In genomic region chr20:18224968-18225568, GRCh38 we compare ENCODE assay signal across 8 cellular contexts.
DNase-seq lines count a peak whose midpoint lies in the region; ATAC-seq and TF ChIP-seq lines count a peak whose summit lies in the region.

No MANE protein-coding gene starts in this region.

- no peak overlapping the region for H4K8ac ChIP-seq in neuronal stem cell (ENCODE audit: low read depth, low read length)

- TF ChIP-seq EP300 in esophagus muscularis mucosa (IDR thresholded peaks at IDR 0.05), result no peak

- no peak for TF ChIP-seq POLR2A in esophagus muscularis mucosa (IDR thresholded peaks at IDR 0.05; ENCODE audit: low read depth)

- intact Hi-C loops in esophagus muscularis mucosa (cut with DNase I), result no loop called here

- H2AFZ ChIP-seq in neuronal stem cell (ENCODE audit: low read length), result no peak overlapping the region

- peak overlapping the region in 3 of 4 donors; percentile 39 to 48 (median 39) for H3K27ac ChIP-seq in esophagus muscularis mucosa (replicated peaks in 1 of 4)
- H3K27ac ChIP-seq in neuronal stem cell (replicated peaks; ENCODE audit: low read length), result peak overlapping the region; percentile 70

- H3K79me1 ChIP-seq in neuronal stem cell (ENCODE audit: low read depth, low read length), result no peaks in the 10 kb centered on the region

- H3K4me1 ChIP-seq in esophagus muscularis mucosa (peaks cover 10 to 21% (median 18%) of the 10 kb centered on the region in 4 donors), neuronal stem cell (ENCODE audit: control insufficient read depth in 2 of 2, insufficient read depth in 1 of 2, low read depth in 1 of 2, low read length in 2 of 2) (peaks cover 14 to 22% of the 10 kb centered on the region in 2 donors)

- no peak overlapping the region for H3K4me2 ChIP-seq in neuronal stem cell (ENCODE audit: insufficient read depth, low read length, poor library complexity, severe bottlenecking)

- no peak overlapping the region for H4K91ac ChIP-seq in neuronal stem cell (ENCODE audit: low read depth, low read length, poor library complexity)

- no peak for TF ChIP-seq CTCF in esophagus muscularis mucosa (IDR thresholded peaks at IDR 0.05)

- H3K9me3 ChIP-seq in esophagus muscularis mucosa (no peaks in the 10 kb centered on the region), neuronal stem cell (replicated peaks in 1 of 2; ENCODE audit: control insufficient read depth in 2 of 2, insufficient read depth in 1 of 2, low read depth in 1 of 2, low read length in 2 of 2) (peaks cover 2 to 12% of the 10 kb centered on the region in 2 donors)

- no peak overlapping the region for H2BK5ac ChIP-seq in neuronal stem cell (ENCODE audit: low read length)

- no peak overlapping the region for H3K9ac ChIP-seq in neuronal stem cell (ENCODE audit: low read depth, low read length, poor library complexity)

- no peak overlapping the region for H3K23ac ChIP-seq in neuronal stem cell (ENCODE audit: low read depth, low read length, poor library complexity)

- peak; percentile 52 for DNase-seq in Ammon's horn (ENCODE audit: low spot score)
- peak; percentile 73 for DNase-seq in NCI-H69 (lab: John Stamatoyannopoulos, UW)
- no peak for DNase-seq in esophagus muscularis mucosa (ENCODE audit: extremely low spot score)
- DNase-seq in neuronal stem cell (ENCODE audit: low spot score), result peak; percentile 67
- no peak for DNase-seq in activated CD8-positive, alpha-beta memory T cell treated with anti-CD3 and anti-CD28 coated beads for 24 hours
- no peak for DNase-seq in SKM-1 treated with dmso at 0.1 percent for 144 hours (lab: John Stamatoyannopoulos, UW; ENCODE audit: unreplicated experiment)

- no peak overlapping the region for H2AK5ac ChIP-seq in neuronal stem cell (ENCODE audit: low read depth, low read length)

- peak overlapping the region in 1 of 4 donors; percentile 12 for H3K4me3 ChIP-seq in esophagus muscularis mucosa
- no peak overlapping the region for H3K4me3 ChIP-seq in neuronal stem cell (ENCODE audit: low read length in 2 of 2)

- no peak for ATAC-seq in GM21515 (IDR thresholded peaks at IDR 0.05; ENCODE audit: unreplicated experiment)
- ATAC-seq in HG03280 (IDR thresholded peaks at IDR 0.05; ENCODE audit: unreplicated experiment), result no peak

- no peak overlapping the region for H2BK12ac ChIP-seq in neuronal stem cell (ENCODE audit: low read length)

- peak overlapping the region; percentile 4 for H3K18ac ChIP-seq in neuronal stem cell (ENCODE audit: low read length)

- H3K14ac ChIP-seq in neuronal stem cell (ENCODE audit: low read length), result no peak overlapping the region

- no peak overlapping the region for H2BK120ac ChIP-seq in neuronal stem cell (ENCODE audit: low read depth, low read length)

- no peaks in the 10 kb centered on the region for H3K27me3 ChIP-seq in esophagus muscularis mucosa
- H3K27me3 ChIP-seq in neuronal stem cell (ENCODE audit: control insufficient read depth in 3 of 3, insufficient read depth in 3 of 3, low read depth in 1 of 3, low read length in 3 of 3), result peaks cover 0 to 45% (median 0%) of the 10 kb centered on the region in 3 experiments

- H3K4ac ChIP-seq in neuronal stem cell (ENCODE audit: low read length), result no peak overlapping the region

- no peaks in the 10 kb centered on the region for H3K36me3 ChIP-seq in esophagus muscularis mucosa
- H3K36me3 ChIP-seq in neuronal stem cell (replicated peaks in 1 of 2; ENCODE audit: control insufficient read depth in 2 of 2, insufficient read depth in 2 of 2, low read length in 2 of 2), result no peaks in the 10 kb centered on the region

- WGBS in esophagus muscularis mucosa, result 16% methylated on average over 9 of the region's 9 CpGs
- WGBS in neuronal stem cell (ENCODE audit: extremely low coverage in 2 of 2, insufficient read length in 2 of 2, insufficient replicate concordance in 1 of 2), 2 donors, result no CpG with 5 or more reads among the region's 9 CpGs

- no peak overlapping the region for H2BK15ac ChIP-seq in neuronal stem cell (ENCODE audit: low read length)

Comparison
In these comparisons a context has a peak if more than half of its experiments do, and no peak if none do; other contexts are left out.
1. DNase-seq: peak in Ammon's horn (single experiment), NCI-H69 (single experiment) and neuronal stem cell (single experiment); none in esophagus muscularis mucosa (single experiment), activated CD8-positive, alpha-beta memory T cell treated with anti-CD3 and anti-CD28 coated beads for 24 hours (single experiment) and SKM-1 treated with dmso at 0.1 percent for 144 hours (single experiment).